In the genomic region with DNA sequence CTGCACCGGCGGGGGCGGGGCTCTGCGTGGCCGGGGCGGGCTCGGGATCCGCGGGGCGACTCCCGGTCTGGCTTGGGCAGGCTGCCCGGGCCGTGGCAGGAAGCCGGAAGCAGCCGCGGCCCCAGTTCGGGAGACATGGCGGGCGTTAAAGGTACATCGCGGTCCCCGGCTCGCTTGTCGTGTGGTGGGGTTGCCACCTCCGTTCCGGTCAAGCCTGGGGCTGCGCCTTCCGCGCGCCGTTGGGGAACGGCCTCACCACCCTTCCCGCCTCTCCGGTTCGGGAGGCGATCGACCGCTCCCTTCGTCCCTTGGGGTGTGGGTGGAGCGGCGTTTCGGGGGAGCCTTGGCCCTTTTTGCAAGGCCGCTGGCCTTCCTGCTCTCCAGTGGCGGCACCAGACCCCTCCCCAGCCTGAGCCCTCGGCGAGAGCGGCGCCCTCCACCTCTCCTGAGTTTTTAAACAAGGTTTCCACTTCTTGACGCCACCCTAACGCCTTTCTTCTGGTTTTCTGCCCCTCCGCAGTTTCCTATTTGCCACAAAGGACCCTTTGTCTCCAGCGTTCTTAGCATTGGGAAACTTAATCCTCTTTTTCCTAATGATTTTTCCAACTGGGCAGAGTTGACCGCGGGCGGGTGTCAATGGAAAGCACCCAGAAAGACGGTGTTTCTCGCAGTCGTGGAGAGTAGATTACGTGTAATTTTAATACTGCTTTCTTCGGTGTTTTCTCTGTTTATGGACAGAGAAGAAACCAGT, we compare ENCODE assay signal across 1 cellular context.
TF ChIP-seq lines count a peak whose summit lies in the region.

A gene with protein sequence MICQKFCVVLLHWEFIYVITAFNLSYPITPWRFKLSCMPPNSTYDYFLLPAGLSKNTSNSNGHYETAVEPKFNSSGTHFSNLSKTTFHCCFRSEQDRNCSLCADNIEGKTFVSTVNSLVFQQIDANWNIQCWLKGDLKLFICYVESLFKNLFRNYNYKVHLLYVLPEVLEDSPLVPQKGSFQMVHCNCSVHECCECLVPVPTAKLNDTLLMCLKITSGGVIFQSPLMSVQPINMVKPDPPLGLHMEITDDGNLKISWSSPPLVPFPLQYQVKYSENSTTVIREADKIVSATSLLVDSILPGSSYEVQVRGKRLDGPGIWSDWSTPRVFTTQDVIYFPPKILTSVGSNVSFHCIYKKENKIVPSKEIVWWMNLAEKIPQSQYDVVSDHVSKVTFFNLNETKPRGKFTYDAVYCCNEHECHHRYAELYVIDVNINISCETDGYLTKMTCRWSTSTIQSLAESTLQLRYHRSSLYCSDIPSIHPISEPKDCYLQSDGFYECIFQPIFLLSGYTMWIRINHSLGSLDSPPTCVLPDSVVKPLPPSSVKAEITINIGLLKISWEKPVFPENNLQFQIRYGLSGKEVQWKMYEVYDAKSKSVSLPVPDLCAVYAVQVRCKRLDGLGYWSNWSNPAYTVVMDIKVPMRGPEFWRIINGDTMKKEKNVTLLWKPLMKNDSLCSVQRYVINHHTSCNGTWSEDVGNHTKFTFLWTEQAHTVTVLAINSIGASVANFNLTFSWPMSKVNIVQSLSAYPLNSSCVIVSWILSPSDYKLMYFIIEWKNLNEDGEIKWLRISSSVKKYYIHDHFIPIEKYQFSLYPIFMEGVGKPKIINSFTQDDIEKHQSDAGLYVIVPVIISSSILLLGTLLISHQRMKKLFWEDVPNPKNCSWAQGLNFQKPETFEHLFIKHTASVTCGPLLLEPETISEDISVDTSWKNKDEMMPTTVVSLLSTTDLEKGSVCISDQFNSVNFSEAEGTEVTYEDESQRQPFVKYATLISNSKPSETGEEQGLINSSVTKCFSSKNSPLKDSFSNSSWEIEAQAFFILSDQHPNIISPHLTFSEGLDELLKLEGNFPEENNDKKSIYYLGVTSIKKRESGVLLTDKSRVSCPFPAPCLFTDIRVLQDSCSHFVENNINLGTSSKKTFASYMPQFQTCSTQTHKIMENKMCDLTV (plus strand): TSS at position 79 of the 751 bp plus-strand sequence. CDS start 144,898 bp downstream, outside the sequence.
A gene with protein sequence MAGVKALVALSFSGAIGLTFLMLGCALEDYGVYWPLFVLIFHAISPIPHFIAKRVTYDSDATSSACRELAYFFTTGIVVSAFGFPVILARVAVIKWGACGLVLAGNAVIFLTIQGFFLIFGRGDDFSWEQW (plus strand): TSS at position 79 of the 751 bp plus-strand sequence. CDS start 57 bp downstream, at position 136.

TF ChIP-seq in HEK293, 187 proteins besides CTCF, POLR2A, EP300 and RAD21 (continued from another document and continues in another):
- no peak for TF ChIP-seq OVOL3 (tag by site-specific recombination; IDR thresholded peaks at IDR 0.05)
- no peak for TF ChIP-seq ZNF404 (tag by site-specific recombination; IDR thresholded peaks at IDR 0.05)
- TF ChIP-seq BCL11A (tag by site-specific recombination; IDR thresholded peaks at IDR 0.05; ENCODE audit: low read depth) = no peak
- peak; percentile 37; the same call in 1 of the 2 replicates for TF ChIP-seq KLF10 (tag by site-specific recombination; IDR thresholded peaks at IDR 0.05)
- peak; percentile 92 for TF ChIP-seq ZNF561 (tag by site-specific recombination; IDR thresholded peaks at IDR 0.05; ENCODE audit: borderline replicate concordance)
- TF ChIP-seq ZBTB17 (tag by site-specific recombination; IDR thresholded peaks at IDR 0.05) = peak; percentile 78
- TF ChIP-seq OSR2 (tag by site-specific recombination; IDR thresholded peaks at IDR 0.05) = no peak
- peak; percentile 91 for TF ChIP-seq ZNF335 (tag by site-specific recombination; conservative IDR thresholded peaks at IDR 0.05)
- TF ChIP-seq ZEB2 (tag by site-specific recombination; IDR thresholded peaks at IDR 0.05) = peak; percentile 85
- peak; percentile 37; the same call in 1 of the 2 replicates for TF ChIP-seq ZNF629 (tag by site-specific recombination; IDR thresholded peaks at IDR 0.05)
- peak; percentile 62; the same call in 1 of the 2 replicates for TF ChIP-seq WT1 (tag by site-specific recombination; IDR thresholded peaks at IDR 0.05)
- peak; percentile 57; the same call in 1 of the 2 replicates for TF ChIP-seq ZNF24 (tag by site-specific recombination; IDR thresholded peaks at IDR 0.05)
- peak; percentile 84 for TF ChIP-seq YY2 (tag by site-specific recombination; IDR thresholded peaks at IDR 0.05)
- TF ChIP-seq, protein P1, sequence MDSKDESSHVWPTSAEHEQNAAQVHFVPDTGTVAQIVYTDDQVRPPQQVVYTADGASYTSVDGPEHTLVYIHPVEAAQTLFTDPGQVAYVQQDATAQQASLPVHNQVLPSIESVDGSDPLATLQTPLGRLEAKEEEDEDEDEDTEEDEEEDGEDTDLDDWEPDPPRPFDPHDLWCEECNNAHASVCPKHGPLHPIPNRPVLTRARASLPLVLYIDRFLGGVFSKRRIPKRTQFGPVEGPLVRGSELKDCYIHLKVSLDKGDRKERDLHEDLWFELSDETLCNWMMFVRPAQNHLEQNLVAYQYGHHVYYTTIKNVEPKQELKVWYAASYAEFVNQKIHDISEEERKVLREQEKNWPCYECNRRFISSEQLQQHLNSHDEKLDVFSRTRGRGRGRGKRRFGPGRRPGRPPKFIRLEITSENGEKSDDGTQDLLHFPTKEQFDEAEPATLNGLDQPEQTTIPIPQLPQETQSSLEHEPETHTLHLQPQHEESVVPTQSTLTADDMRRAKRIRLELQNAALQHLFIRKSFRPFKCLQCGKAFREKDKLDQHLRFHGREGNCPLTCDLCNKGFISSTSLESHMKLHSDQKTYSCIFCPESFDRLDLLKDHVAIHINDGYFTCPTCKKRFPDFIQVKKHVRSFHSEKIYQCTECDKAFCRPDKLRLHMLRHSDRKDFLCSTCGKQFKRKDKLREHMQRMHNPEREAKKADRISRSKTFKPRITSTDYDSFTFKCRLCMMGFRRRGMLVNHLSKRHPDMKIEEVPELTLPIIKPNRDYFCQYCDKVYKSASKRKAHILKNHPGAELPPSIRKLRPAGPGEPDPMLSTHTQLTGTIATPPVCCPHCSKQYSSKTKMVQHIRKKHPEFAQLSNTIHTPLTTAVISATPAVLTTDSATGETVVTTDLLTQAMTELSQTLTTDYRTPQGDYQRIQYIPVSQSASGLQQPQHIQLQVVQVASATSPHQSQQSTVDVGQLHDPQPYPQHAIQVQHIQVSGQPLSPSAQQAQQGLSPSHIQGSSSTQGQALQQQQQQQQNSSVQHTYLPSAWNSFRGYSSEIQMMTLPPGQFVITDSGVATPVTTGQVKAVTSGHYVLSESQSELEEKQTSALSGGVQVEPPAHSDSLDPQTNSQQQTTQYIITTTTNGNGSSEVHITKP (tag by site-specific recombination; IDR thresholded peaks at IDR 0.05) = 0 out of 2 replicates have a peak, but pooled peaks have one; percentile 41
- peak; percentile 46; the same call in 1 of the 2 replicates for TF ChIP-seq ZNF843 (tag by site-specific recombination; IDR thresholded peaks at IDR 0.05)
- TF ChIP-seq ZNF785 (tag by site-specific recombination; IDR thresholded peaks at IDR 0.05) = 0 out of 2 replicates have a peak, but pooled peaks have one; percentile 44
- peak; percentile 32; the same call in 1 of the 2 replicates for TF ChIP-seq IKZF3 (tag by site-specific recombination; IDR thresholded peaks at IDR 0.05)
- TF ChIP-seq ZSCAN16 (tag by site-specific recombination; IDR thresholded peaks at IDR 0.05) = no peak
- peak; percentile 73 for TF ChIP-seq ZNF324 (tag by site-specific recombination; IDR thresholded peaks at IDR 0.05)
- TF ChIP-seq ZBTB8A (tag by site-specific recombination; IDR thresholded peaks at IDR 0.05) = peak; percentile 81
- TF ChIP-seq, protein P2, sequence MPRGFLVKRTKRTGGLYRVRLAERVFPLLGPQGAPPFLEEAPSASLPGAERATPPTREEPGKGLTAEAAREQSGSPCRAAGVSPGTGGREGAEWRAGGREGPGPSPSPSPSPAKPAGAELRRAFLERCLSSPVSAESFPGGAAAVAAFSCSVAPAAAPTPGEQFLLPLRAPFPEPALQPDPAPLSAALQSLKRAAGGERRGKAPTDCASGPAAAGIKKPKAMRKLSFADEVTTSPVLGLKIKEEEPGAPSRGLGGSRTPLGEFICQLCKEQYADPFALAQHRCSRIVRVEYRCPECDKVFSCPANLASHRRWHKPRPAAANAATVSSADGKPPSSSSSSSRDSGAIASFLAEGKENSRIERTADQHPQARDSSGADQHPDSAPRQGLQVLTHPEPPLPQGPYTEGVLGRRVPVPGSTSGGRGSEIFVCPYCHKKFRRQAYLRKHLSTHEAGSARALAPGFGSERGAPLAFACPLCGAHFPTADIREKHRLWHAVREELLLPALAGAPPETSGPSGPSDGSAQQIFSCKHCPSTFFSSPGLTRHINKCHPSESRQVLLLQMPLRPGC (tag by site-specific recombination; IDR thresholded peaks at IDR 0.05) = peak; percentile 63
- TF ChIP-seq, protein P3, sequence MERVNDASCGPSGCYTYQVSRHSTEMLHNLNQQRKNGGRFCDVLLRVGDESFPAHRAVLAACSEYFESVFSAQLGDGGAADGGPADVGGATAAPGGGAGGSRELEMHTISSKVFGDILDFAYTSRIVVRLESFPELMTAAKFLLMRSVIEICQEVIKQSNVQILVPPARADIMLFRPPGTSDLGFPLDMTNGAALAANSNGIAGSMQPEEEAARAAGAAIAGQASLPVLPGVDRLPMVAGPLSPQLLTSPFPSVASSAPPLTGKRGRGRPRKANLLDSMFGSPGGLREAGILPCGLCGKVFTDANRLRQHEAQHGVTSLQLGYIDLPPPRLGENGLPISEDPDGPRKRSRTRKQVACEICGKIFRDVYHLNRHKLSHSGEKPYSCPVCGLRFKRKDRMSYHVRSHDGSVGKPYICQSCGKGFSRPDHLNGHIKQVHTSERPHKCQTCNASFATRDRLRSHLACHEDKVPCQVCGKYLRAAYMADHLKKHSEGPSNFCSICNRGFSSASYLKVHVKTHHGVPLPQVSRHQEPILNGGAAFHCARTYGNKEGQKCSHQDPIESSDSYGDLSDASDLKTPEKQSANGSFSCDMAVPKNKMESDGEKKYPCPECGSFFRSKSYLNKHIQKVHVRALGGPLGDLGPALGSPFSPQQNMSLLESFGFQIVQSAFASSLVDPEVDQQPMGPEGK (tag by site-specific recombination; IDR thresholded peaks at IDR 0.05) = peak; percentile 72
- no peak for TF ChIP-seq ZNF521 (tag by site-specific recombination; IDR thresholded peaks at IDR 0.05)
- TF ChIP-seq, protein P4, sequence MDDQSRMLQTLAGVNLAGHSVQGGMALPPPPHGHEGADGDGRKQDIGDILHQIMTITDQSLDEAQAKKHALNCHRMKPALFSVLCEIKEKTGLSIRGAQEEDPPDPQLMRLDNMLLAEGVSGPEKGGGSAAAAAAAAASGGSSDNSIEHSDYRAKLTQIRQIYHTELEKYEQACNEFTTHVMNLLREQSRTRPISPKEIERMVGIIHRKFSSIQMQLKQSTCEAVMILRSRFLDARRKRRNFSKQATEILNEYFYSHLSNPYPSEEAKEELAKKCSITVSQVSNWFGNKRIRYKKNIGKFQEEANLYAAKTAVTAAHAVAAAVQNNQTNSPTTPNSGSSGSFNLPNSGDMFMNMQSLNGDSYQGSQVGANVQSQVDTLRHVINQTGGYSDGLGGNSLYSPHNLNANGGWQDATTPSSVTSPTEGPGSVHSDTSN (CRISPR knock-in tag; IDR thresholded peaks at IDR 0.05) = 0 out of 2 replicates have a peak, but pooled peaks have one; percentile 29
- TF ChIP-seq ZNF121 (tag by site-specific recombination; IDR thresholded peaks at IDR 0.05) = peak; percentile 51; the same call in 1 of the 2 replicates
- no peak for TF ChIP-seq ZNF654 (tag by site-specific recombination; IDR thresholded peaks at IDR 0.05; ENCODE audit: low read depth)
- TF ChIP-seq ZNF184 (tag by site-specific recombination; IDR thresholded peaks at IDR 0.05) = no peak
- TF ChIP-seq ZNF596 (tag by site-specific recombination; IDR thresholded peaks at IDR 0.05) = no peak
- peak; percentile 92 for TF ChIP-seq YY1 (tag by site-specific recombination; IDR thresholded peaks at IDR 0.05)
- TF ChIP-seq ZNF341 (tag by site-specific recombination; IDR thresholded peaks at IDR 0.05; ENCODE audit: low read depth) = peak; percentile 40; the same call in 1 of the 2 replicates
- TF ChIP-seq HOXC10 (CRISPR knock-in tag; IDR thresholded peaks at IDR 0.05) = no peak
- TF ChIP-seq ZNF501 (tag by site-specific recombination; IDR thresholded peaks at IDR 0.05) = peak; percentile 98
- TF ChIP-seq ZBTB48 (tag by site-specific recombination; IDR thresholded peaks at IDR 0.05) = peak; percentile 90
- TF ChIP-seq, protein P5, sequence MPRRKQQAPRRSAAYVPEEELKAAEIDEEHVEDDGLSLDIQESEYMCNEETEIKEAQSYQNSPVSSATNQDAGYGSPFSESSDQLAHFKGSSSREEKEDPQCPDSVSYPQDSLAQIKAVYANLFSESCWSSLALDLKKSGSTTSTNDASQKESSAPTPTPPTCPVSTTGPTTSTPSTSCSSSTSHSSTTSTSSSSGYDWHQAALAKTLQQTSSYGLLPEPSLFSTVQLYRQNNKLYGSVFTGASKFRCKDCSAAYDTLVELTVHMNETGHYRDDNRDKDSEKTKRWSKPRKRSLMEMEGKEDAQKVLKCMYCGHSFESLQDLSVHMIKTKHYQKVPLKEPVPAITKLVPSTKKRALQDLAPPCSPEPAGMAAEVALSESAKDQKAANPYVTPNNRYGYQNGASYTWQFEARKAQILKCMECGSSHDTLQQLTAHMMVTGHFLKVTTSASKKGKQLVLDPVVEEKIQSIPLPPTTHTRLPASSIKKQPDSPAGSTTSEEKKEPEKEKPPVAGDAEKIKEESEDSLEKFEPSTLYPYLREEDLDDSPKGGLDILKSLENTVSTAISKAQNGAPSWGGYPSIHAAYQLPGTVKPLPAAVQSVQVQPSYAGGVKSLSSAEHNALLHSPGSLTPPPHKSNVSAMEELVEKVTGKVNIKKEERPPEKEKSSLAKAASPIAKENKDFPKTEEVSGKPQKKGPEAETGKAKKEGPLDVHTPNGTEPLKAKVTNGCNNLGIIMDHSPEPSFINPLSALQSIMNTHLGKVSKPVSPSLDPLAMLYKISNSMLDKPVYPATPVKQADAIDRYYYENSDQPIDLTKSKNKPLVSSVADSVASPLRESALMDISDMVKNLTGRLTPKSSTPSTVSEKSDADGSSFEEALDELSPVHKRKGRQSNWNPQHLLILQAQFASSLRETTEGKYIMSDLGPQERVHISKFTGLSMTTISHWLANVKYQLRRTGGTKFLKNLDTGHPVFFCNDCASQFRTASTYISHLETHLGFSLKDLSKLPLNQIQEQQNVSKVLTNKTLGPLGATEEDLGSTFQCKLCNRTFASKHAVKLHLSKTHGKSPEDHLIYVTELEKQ (tag by site-specific recombination; IDR thresholded peaks at IDR 0.05; ENCODE audit: borderline replicate concordance) = peak; percentile 40; the same call in 1 of the 2 replicates
- no peak for TF ChIP-seq ZNF133 (tag by site-specific recombination; IDR thresholded peaks at IDR 0.05)
- TF ChIP-seq ZNF394 (tag by site-specific recombination; IDR thresholded peaks at IDR 0.05; ENCODE audit: borderline replicate concordance) = peak; percentile 25; the same call in 1 of the 2 replicates
- 0 out of 2 replicates have a peak, but pooled peaks have one; percentile 18 for TF ChIP-seq ZBTB21 (tag by site-specific recombination; IDR thresholded peaks at IDR 0.05)
- peak; percentile 73 for TF ChIP-seq ZFHX2 (tag by site-specific recombination; conservative IDR thresholded peaks at IDR 0.05)
- peak; percentile 83 for TF ChIP-seq ZNF76 (tag by site-specific recombination; IDR thresholded peaks at IDR 0.05; ENCODE audit: borderline replicate concordance, low read depth)
- no peak for TF ChIP-seq ZNF292 (tag by site-specific recombination; IDR thresholded peaks at IDR 0.05; ENCODE audit: borderline replicate concordance, low read depth)
